Comparison of ENCODE assay signal across 22 cellular contexts in the genomic region with DNA sequence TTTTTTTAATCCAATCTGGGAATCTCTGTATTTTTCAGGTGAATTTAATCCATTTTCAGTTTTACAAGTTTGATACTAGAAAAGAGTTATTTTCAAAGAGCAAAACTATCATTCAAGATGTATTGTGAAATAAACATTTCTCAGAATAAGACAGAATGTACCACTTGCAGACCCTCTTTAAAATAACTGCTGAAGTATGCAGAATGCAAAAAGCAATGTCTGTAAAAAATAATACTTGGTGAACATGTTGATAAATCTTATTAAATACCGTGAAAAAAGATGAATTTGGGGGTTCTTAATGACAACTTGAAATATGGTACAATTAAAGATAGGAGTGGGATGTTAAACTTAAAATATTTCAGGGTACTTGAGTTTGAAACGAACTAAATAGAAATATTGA.
"Had no signal": no experiment of that assay in that cellular context is flagged by ENCODE, and none has a peak within 500 bp of the region (broad histone marks: within the 10 kb centered on the region; RNA-seq: fewer than 3 reads in every experiment).

No MANE protein-coding gene starts in this region.

- H3K36me3 ChIP-seq: esophagus squamous epithelium, neural progenitor cell, thoracic aorta, tibial nerve, upper lobe of right lung, uterus had no signal

- DNase-seq: cortex of kidney; effector memory CD8-positive, alpha-beta T cell; erythroblast; esophagus squamous epithelium; foreskin melanocyte; glutamatergic neuron; kidney; mesendoderm; midbrain; naive thymus-derived CD4-positive, alpha-beta T cell; stimulated activated CD4-positive, alpha-beta T cell treated with anti-CD3 and anti-CD28 coated beads, Interleukin-4, amount 100 ng/mL, for 4 hours; stimulated activated naive CD8-positive, alpha-beta T cell treated with anti-CD3 and anti-CD28 coated beads, Interleukin-15, Interleukin-2, amounts not matched to agents 100 U/mL and 50 U/mL, for 24 hours; upper lobe of right lung; uterus had no signal

- H3K9ac ChIP-seq: neural progenitor cell, parathyroid adenoma had no signal

- H2AFZ ChIP-seq: neural progenitor cell, parathyroid adenoma had no signal

- H3K4me2 ChIP-seq: neural progenitor cell had no signal

- H3K27ac Mint-ChIP-seq: effector memory CD8-positive, alpha-beta T cell; naive thymus-derived CD4-positive, alpha-beta T cell; nephron; neural progenitor cell; progenitor cell of endocrine pancreas; stimulated activated memory B cell treated with anti-CD40 and anti-IgM and Interleukin-4, amounts not matched to agents 10 μg/mL and 1 μg/mL and 100 μg/mL, for 72 hours had no signal

- H3K27ac ChIP-seq: esophagus squamous epithelium, neural progenitor cell, parathyroid adenoma, thoracic aorta, tibial nerve, upper lobe of right lung, uterus had no signal

- H3K27me3 ChIP-seq: esophagus squamous epithelium, neural progenitor cell, tibial nerve, upper lobe of right lung, uterus had no signal

- H3K36me3 Mint-ChIP-seq: neural progenitor cell; stimulated activated memory B cell treated with anti-CD40 and anti-IgM and Interleukin-4, amounts not matched to agents 10 μg/mL and 1 μg/mL and 100 μg/mL, for 72 hours had no signal

- H3K4me3 Mint-ChIP-seq: effector memory CD8-positive, alpha-beta T cell; naive thymus-derived CD4-positive, alpha-beta T cell; nephron; neural progenitor cell; stimulated activated memory B cell treated with anti-CD40 and anti-IgM and Interleukin-4, amounts not matched to agents 10 μg/mL and 1 μg/mL and 100 μg/mL, for 72 hours had no signal

- H3K27me3 Mint-ChIP-seq: effector memory CD8-positive, alpha-beta T cell; stimulated activated memory B cell treated with anti-CD40 and anti-IgM and Interleukin-4, amounts not matched to agents 10 μg/mL and 1 μg/mL and 100 μg/mL, for 72 hours had no signal

- H3K9me3 Mint-ChIP-seq: effector memory CD8-positive, alpha-beta T cell; naive thymus-derived CD4-positive, alpha-beta T cell; nephron; neural progenitor cell; stimulated activated memory B cell treated with anti-CD40 and anti-IgM and Interleukin-4, amounts not matched to agents 10 μg/mL and 1 μg/mL and 100 μg/mL, for 72 hours had no signal

- H3K4me1 Mint-ChIP-seq: nephron; neural progenitor cell; stimulated activated memory B cell treated with anti-CD40 and anti-IgM and Interleukin-4, amounts not matched to agents 10 μg/mL and 1 μg/mL and 100 μg/mL, for 72 hours had no signal

- H3K9me3 ChIP-seq: esophagus squamous epithelium, thoracic aorta, tibial nerve, upper lobe of right lung, uterus had no signal

- H3K4me3 ChIP-seq: esophagus squamous epithelium, lung, neural progenitor cell, thoracic aorta, tibial nerve, upper lobe of right lung, uterus had no signal

- H3K4me1 ChIP-seq: esophagus squamous epithelium, neural progenitor cell, parathyroid adenoma, tibial nerve, upper lobe of right lung, uterus had no signal

- H3K79me2 ChIP-seq: parathyroid adenoma had no signal
